ENCODE assay signal across 9 cellular contexts in the genomic region with DNA sequence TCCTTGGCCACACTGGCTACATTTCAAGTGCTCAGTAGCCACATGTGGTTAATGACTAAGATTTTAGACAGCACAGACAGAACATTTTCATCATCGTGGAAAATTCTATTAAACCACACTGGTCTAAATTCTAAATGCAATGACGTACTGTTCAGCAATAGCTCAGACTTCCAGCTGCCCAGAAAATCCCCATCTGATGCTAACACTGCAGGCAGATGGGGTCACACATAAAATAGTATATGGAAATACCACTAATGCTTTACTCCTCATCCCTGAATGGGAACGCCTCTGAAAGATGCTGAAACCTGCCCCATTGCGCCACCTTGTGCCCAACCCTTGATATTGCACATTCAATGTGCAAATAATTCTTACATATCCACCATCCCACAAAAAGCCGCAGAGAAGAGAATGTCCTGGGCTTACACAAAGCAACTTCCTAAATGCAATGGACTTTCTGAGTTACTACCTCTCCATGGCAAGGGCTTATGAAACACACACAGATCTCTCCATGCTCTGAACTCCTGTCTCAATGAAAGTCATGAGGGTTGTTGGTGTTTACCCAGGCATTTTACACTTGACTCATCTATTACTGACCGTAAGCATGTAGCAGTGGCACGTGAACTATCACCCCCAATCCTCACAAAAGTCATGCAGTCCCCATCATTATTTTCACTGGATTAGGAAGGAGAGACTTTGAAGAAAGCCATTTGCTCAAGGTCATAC. TPM values are rescaled to one million over a fixed set of nuclear protein-coding genes. Genes with fewer than 3 reads are reported as not detected.
DNase-seq lines count a peak whose midpoint lies in the region; ATAC-seq and TF ChIP-seq lines count a peak whose summit lies in the region.
"Had no signal": no experiment of that assay in that cellular context is flagged by ENCODE, and none has a peak within 500 bp of the region (broad histone marks: within the 10 kb centered on the region; RNA-seq: fewer than 3 reads in every experiment).

No MANE protein-coding gene starts in this region.

- DNase-seq in Daoy (ENCODE audit: low read depth) = peak; percentile 78
- peak; percentile 70 to 82 for DNase-seq in NCI-H526 (lab: John Stamatoyannopoulos, UW)
- DNase-seq in activated CD4-positive, alpha-beta T cell treated with anti-CD3 and anti-CD28 coated beads, Interleukin-2, amount 50 U/mL, for 1 hour = peak; percentile 50
- peak; percentile 88 for DNase-seq in endodermal cell
- peak; percentile 63 for DNase-seq in midbrain (lab: John Stamatoyannopoulos, UW)
- peak; percentile 9 to 22 for DNase-seq in stimulated activated CD8-positive, alpha-beta memory T cell treated with anti-CD3 and anti-CD28 coated beads, Interleukin-4, amount 100 ng/mL, for 1 hour (ENCODE audit: low read depth in 2 of 2, low spot score in 1 of 2)

- peaks cover 22% of the 10 kb centered on the region for H3K36me3 Mint-ChIP-seq in endodermal cell (ENCODE audit: low read depth)

- H3K4me3 ChIP-seq in endodermal cell (ENCODE audit: low read length) = no peak overlapping the region

- no peak overlapping the region for H3K4me3 Mint-ChIP-seq in endodermal cell
- H3K4me3 Mint-ChIP-seq: dendritic cell treated with granulocyte-macrophage colony-stimulating factor and Interleukin-4, amounts not matched to agents 40 ng/mL and 50 ng/mL, for 4 days had no signal

- no peaks in the 10 kb centered on the region for H3K27me3 ChIP-seq in endodermal cell (ENCODE audit: control insufficient read depth, insufficient read depth, low read length, poor library complexity, severe bottlenecking)

- WGBS in endodermal cell (ENCODE audit: insufficient coverage in 1 of 2, insufficient read length in 1 of 2), 2 experiments = 42 to 49% methylated on average over 4 to 7 of the region's 7 CpGs

- H3K27me3 Mint-ChIP-seq in endodermal cell (ENCODE audit: insufficient read depth) = no peaks in the 10 kb centered on the region

- H3K4me1 Mint-ChIP-seq in endodermal cell = peaks cover 46% of the 10 kb centered on the region

- H3K27ac ChIP-seq in endodermal cell (ENCODE audit: low read depth, low read length) = no peak overlapping the region

- peaks cover 11% of the 10 kb centered on the region for H3K36me3 ChIP-seq in endodermal cell (ENCODE audit: control insufficient read depth, insufficient read depth, low read length)

- ATAC-seq in HG02885 (IDR thresholded peaks at IDR 0.05; ENCODE audit: poor library complexity, unreplicated experiment) (peak; percentile 56), GM18873 (IDR thresholded peaks at IDR 0.05; ENCODE audit: low FRiP score, unreplicated experiment) (no peak)

- H3K9me3 ChIP-seq in endodermal cell (ENCODE audit: control insufficient read depth, low read length) = no peaks in the 10 kb centered on the region

- no peak overlapping the region for H3K27ac Mint-ChIP-seq in endodermal cell
- H3K27ac Mint-ChIP-seq: dendritic cell treated with granulocyte-macrophage colony-stimulating factor and Interleukin-4, amounts not matched to agents 40 ng/mL and 50 ng/mL, for 4 days had no signal

- peak; percentile 89 for TF ChIP-seq CTCF in endodermal cell (conservative IDR thresholded peaks at IDR 0.05)

- H3K9me3 Mint-ChIP-seq in endodermal cell = no peaks in the 10 kb centered on the region
- H3K9me3 Mint-ChIP-seq: dendritic cell treated with granulocyte-macrophage colony-stimulating factor and Interleukin-4, amounts not matched to agents 40 ng/mL and 50 ng/mL, for 4 days had no signal

- H3K4me1 ChIP-seq in endodermal cell (ENCODE audit: control insufficient read depth, insufficient read depth, low read length) = peaks cover 5% of the 10 kb centered on the region

- H3K9ac ChIP-seq in endodermal cell (ENCODE audit: extremely low read depth, low read length, poor library complexity, severe bottlenecking) = no peak overlapping the region

RNA-seq across cellular contexts. Expression of a gene that starts 20.3 kb away (rescaled TPM):
- total RNA-seq in Daoy (2014; rRNA removed; shearing (Covaris generic)) = not detected in 2 replicates
- 100 to 1,000 TPM in 1 of 2 donors, 10 to 100 TPM in 1; 52.4 to 114 TPM for total RNA-seq in endodermal cell
- 7.9 TPM for polyA plus RNA-seq in endodermal cell (2013, experiment 1 of 2)
- polyA plus RNA-seq in endodermal cell (2013, experiment 2 of 2) = 11.5 TPM

Comparison
In these comparisons a context has a peak if more than half of its experiments do, and no peak if none do; other contexts are left out.
1. DNase-seq: peak in every context shown above with its lines; median percentile 88 in endodermal cell; 78 in Daoy; 76 in NCI-H526; 63 in midbrain; 50 in activated CD4-positive, alpha-beta T cell treated with anti-CD3 and anti-CD28 coated beads, Interleukin-2, amount 50 U/mL, for 1 hour; 16 in stimulated activated CD8-positive, alpha-beta memory T cell treated with anti-CD3 and anti-CD28 coated beads, Interleukin-4, amount 100 ng/mL, for 1 hour.
2. RNA of a gene that starts 20.3 kb away (total RNA-seq): 52.4 to 114 TPM in endodermal cell; not detected in Daoy; every median in the first group is over 10 times any median in the second.